Comparison of ENCODE assay signal across 7 cellular contexts in genomic region chr10:133377818-133378250, GRCh38. TPM values are rescaled to one million over a fixed set of nuclear protein-coding genes. Genes with fewer than 3 reads are reported as not detected.
DNase-seq lines count a peak whose midpoint lies in the region; ATAC-seq and TF ChIP-seq lines count a peak whose summit lies in the region.
"Had no signal": no experiment of that assay in that cellular context is flagged by ENCODE, and none has a peak within 500 bp of the region (broad histone marks: within the 10 kb centered on the region; RNA-seq: fewer than 3 reads in every experiment).

No MANE protein-coding gene starts in this region.

- H3K36me3 ChIP-seq in IMR-90 (ENCODE audit: control insufficient read depth, insufficient read depth, low read length), result peaks cover 2% of the 10 kb centered on the region
- no peaks in the 10 kb centered on the region for H3K36me3 ChIP-seq in duodenal mucosa (ENCODE audit: control insufficient read depth in 1 of 2, insufficient read depth in 2 of 2, low read length in 2 of 2)
- no peaks in the 10 kb centered on the region for H3K36me3 ChIP-seq in prostate gland

- POLR2A ChIA-PET in IMR-90 (lab: Charles Lee; ENCODE audit: unreplicated experiment), result no interaction called here

- H3K23ac ChIP-seq in IMR-90 (ENCODE audit: low read depth, low read length), result no peak overlapping the region; the same call in none of the 2 replicates

- BruUV-seq in IMR-90 (replicated peaks; lab: Mats Ljungman, UMichigan), result no TSS peak

- H3K79me1 ChIP-seq in IMR-90 (ENCODE audit: low read depth in 1 of 2, low read length in 2 of 2), result peaks cover 0 to 10% of the 10 kb centered on the region in 2 experiments; a peak in 3 of 4 replicates

- H3K9me3 ChIP-seq in IMR-90 (ENCODE audit: control insufficient read depth, insufficient read depth, low read length) (no peaks in the 10 kb centered on the region), duodenal mucosa (ENCODE audit: control insufficient read depth in 1 of 2, low read length in 2 of 2) (no peaks in the 10 kb centered on the region), prostate gland (no peaks in the 10 kb centered on the region)

- H3K27ac ChIP-seq in IMR-90 (ENCODE audit: insufficient read depth, low read length) (peak overlapping the region; percentile 33; the same call in 1 of the 2 replicates), duodenal mucosa (ENCODE audit: low read depth, low read length) (peak overlapping the region; percentile 73), prostate gland (peak overlapping the region; percentile 80)
- H3K27ac ChIP-seq: foreskin keratinocyte had no signal

- peak overlapping the region; percentile 98 for H2AFZ ChIP-seq in IMR-90 (replicated peaks; ENCODE audit: low read length, poor library complexity)

- dilution Hi-C loops in IMR-90 (cut with HindIII; ENCODE audit: low sequenced_read_pairs, unreplicated experiment), result no loop called here

- TF ChIP-seq POLR2A in IMR-90 (IDR thresholded peaks at IDR 0.05; ENCODE audit: low read depth, low read length) (no peak), prostate gland (IDR thresholded peaks at IDR 0.05) (no peak)

- no peak for TF ChIP-seq CTCF in IMR-90 (conservative IDR thresholded peaks at IDR 0.05; ENCODE audit: low read depth, low read length)
- no peak for TF ChIP-seq CTCF in prostate gland (IDR thresholded peaks at IDR 0.05)

- WGBS in IMR-90 (ENCODE audit: extremely low coverage in 2 of 2, insufficient read length in 1 of 2), 2 experiments, result 100% methylated on average over 1 of the region's 20 CpGs; no CpG with 5 or more reads in 1 of the 2 experiments
- WGBS in prostate gland, result 19% methylated on average over 13 of the region's 20 CpGs

- H2AK5ac ChIP-seq in IMR-90 (ENCODE audit: low read depth, low read length), result peak overlapping the region; percentile 16

- no peak overlapping the region for H2BK15ac ChIP-seq in IMR-90 (ENCODE audit: low read depth, low read length)

- in situ Hi-C loops in IMR-90 (cut with MboI; ENCODE audit: low sequenced_read_pairs), result no loop called here
- in situ Hi-C loops in G401 (cut with HindIII; ENCODE audit: low sequenced_read_pairs), result no loop called here

- H3K9ac ChIP-seq in IMR-90 (ENCODE audit: low read depth, low read length) (peak overlapping the region; percentile 73), duodenal mucosa (ENCODE audit: low read depth in 1 of 2, low read length in 2 of 2) (peak overlapping the region in 1 of 2 donors; percentile 77)

- H3K4ac ChIP-seq in IMR-90 (ENCODE audit: low read depth, low read length), result peak overlapping the region; percentile 9

- no peaks in the 10 kb centered on the region for H3K27me3 ChIP-seq in IMR-90 (ENCODE audit: control insufficient read depth, insufficient read depth, low read length)
- H3K27me3 ChIP-seq in duodenal mucosa (ENCODE audit: control insufficient read depth in 1 of 2, insufficient read depth in 2 of 2, low read length in 2 of 2), result no peaks in the 10 kb centered on the region
- no peaks in the 10 kb centered on the region for H3K27me3 ChIP-seq in prostate gland (replicated peaks; ENCODE audit: insufficient read depth)
- H3K27me3 ChIP-seq: foreskin keratinocyte had no signal

- DNase-seq in IMR-90 (no peak), prostate gland (ENCODE audit: low spot score) (no peak), G401 (ENCODE audit: low spot score) (no peak), NCI-H146 treated with DMSO at 0.1 percent for 48 hours (lab: John Stamatoyannopoulos, UW; ENCODE audit: unreplicated experiment) (no peak)

- H2BK5ac ChIP-seq in IMR-90 (ENCODE audit: low read depth, low read length, poor library complexity, severe bottlenecking), result no peak overlapping the region

- CTCF ChIA-PET in IMR-90 (lab: Yijun Ruan, JAX), result interaction anchor here (0.7 to 0.8 kb wide), 2 partner anchors 15 to 48 kb away, joined by 3 to 4 read pairs; no protein-coding TSS in a partner anchor

- TF ChIP-seq RAD21 in IMR-90 (IDR thresholded peaks at IDR 0.05; ENCODE audit: low read length), result no peak

- H3K56ac ChIP-seq in IMR-90 (ENCODE audit: extremely low read depth, insufficient read depth, low read length), result peak overlapping the region; percentile 35; the same call in 1 of the 2 replicates

- H3K9me1 ChIP-seq in IMR-90 (ENCODE audit: insufficient read depth, low read length), result peaks cover 8% of the 10 kb centered on the region; the same call in 1 of the 2 replicates

- H2BK120ac ChIP-seq in IMR-90 (ENCODE audit: low read depth, low read length), result no peak overlapping the region

- peak overlapping the region; percentile 60 to 66; a peak in 3 of 4 replicates for H4K8ac ChIP-seq in IMR-90 (ENCODE audit: low read depth in 2 of 2, low read length in 2 of 2)

- ATAC-seq in IMR-90 (ENCODE audit: low read depth) (peak; percentile 0; the same call in 1 of the 2 replicates), HG03378 (IDR thresholded peaks at IDR 0.05; ENCODE audit: unreplicated experiment) (no peak)

- H3K4me3 ChIP-seq in IMR-90 (ENCODE audit: insufficient read depth, low read depth, low read length) (peak overlapping the region; percentile 72), duodenal mucosa (ENCODE audit: low read depth in 1 of 2, low read length in 2 of 2) (peak overlapping the region; percentile 71 to 81), prostate gland (peak overlapping the region; percentile 75 to 85)

- H4K91ac ChIP-seq in IMR-90 (ENCODE audit: insufficient read depth, low read depth, low read length), result peak overlapping the region; percentile 37; the same call in 1 of the 2 replicates

- H3K14ac ChIP-seq in IMR-90 (replicated peaks; ENCODE audit: low read depth, low read length), result peak overlapping the region; percentile 5; the same call in 1 of the 2 replicates

- no peaks in the 10 kb centered on the region for H4K20me1 ChIP-seq in IMR-90 (ENCODE audit: insufficient read depth, low read length)

- H2BK20ac ChIP-seq in IMR-90 (ENCODE audit: low read depth, low read length), result no peak overlapping the region

- peak overlapping the region; percentile 87 for H3K4me2 ChIP-seq in IMR-90 (ENCODE audit: low read depth, low read length)

- H3K18ac ChIP-seq in IMR-90 (ENCODE audit: low read depth, low read length), result no peak overlapping the region

- H3K4me1 ChIP-seq in IMR-90 (ENCODE audit: control insufficient read depth, insufficient read depth, low read length), result peaks cover 5% of the 10 kb centered on the region
- peaks cover 14 to 18% of the 10 kb centered on the region in 2 donors for H3K4me1 ChIP-seq in duodenal mucosa (ENCODE audit: control insufficient read depth in 1 of 2, insufficient read depth in 2 of 2, low read length in 2 of 2)
- peaks cover 4% of the 10 kb centered on the region for H3K4me1 ChIP-seq in prostate gland (replicated peaks)
- H3K4me1 ChIP-seq: foreskin keratinocyte had no signal

- intact Hi-C loops in IMR-90 (cut with micrococcal nuclease) (loop anchor here (10.0 kb wide), 1 partner anchor 53 kb away; no protein-coding TSS in a partner anchor), prostate gland (cut with DNase I) (no loop called here)

- peak overlapping the region; percentile 21 for H2AK9ac ChIP-seq in IMR-90 (replicated peaks; ENCODE audit: low read depth, low read length, poor library complexity)

- peak overlapping the region; percentile 50 for H4K5ac ChIP-seq in IMR-90 (ENCODE audit: low read depth, low read length)

TF ChIP-seq in IMR-90, 13 proteins besides CTCF, POLR2A, EP300 and RAD21:
- TF ChIP-seq CEBPB (IDR thresholded peaks at IDR 0.05; ENCODE audit: low read depth, low read length) (no peak), CHD1 (IDR thresholded peaks at IDR 0.05; ENCODE audit: low read depth, low read length) (no peak), FOS (IDR thresholded peaks at IDR 0.05; ENCODE audit: low read depth, low read length) (no peak), RCOR1 (IDR thresholded peaks at IDR 0.05; ENCODE audit: insufficient replicate concordance, low read length) (no peak)
TF ChIP-seq in IMR-90: peak in this region for 0.

RNA-seq across cellular contexts. Expression of gene PAOX, which starts 1.2 kb away (rescaled TPM):
- 3.6 and 3.8 TPM in 2 replicates for total RNA-seq in IMR-90 (2012; rRNA removed)
- polyA plus RNA-seq in IMR-90 (2012; rRNA removed), result 4.3 and 4.5 TPM in 2 replicates
- 3.9 and 4.4 TPM in 2 replicates for polyA plus RNA-seq in IMR-90 (2012; cell fraction: cytosol; rRNA removed)
- 6.7 and 12.6 TPM in 2 replicates for polyA plus RNA-seq in IMR-90 (2012; cell fraction: nucleus; rRNA removed; ENCODE audit: low replicate concordance)
- total RNA-seq in prostate gland, result 10 to 100 TPM; 17.5 to 20.2 TPM
- total RNA-seq in G401 (2014; rRNA removed; shearing (Covaris generic)), result 11.7 and 13.9 TPM in 2 replicates

RNA-seq across cellular contexts. Expression of gene ECHS1, which starts 4.7 kb away (rescaled TPM):
- total RNA-seq in IMR-90 (2012; rRNA removed) (60.8 and 71.1 TPM in 2 replicates), prostate gland (100 to 1,000 TPM; 112 to 126 TPM)
- 83.3 and 84.2 TPM in 2 replicates for polyA plus RNA-seq in IMR-90 (2012; rRNA removed)
- 93.0 and 94.1 TPM in 2 replicates for polyA plus RNA-seq in IMR-90 (2012; cell fraction: cytosol; rRNA removed)
- polyA plus RNA-seq in IMR-90 (2012; cell fraction: nucleus; rRNA removed; ENCODE audit: low replicate concordance), result 41.5 and 43.2 TPM in 2 replicates
- 105 and 118 TPM in 2 replicates for total RNA-seq in G401 (2014; rRNA removed; shearing (Covaris generic))

RNA-seq across cellular contexts. Expression of gene MTG1, which starts 16.1 kb away (rescaled TPM):
- total RNA-seq in IMR-90 (2012; rRNA removed), result 38.0 and 38.5 TPM in 2 replicates
- polyA plus RNA-seq in IMR-90 (2012; rRNA removed), result 64.8 and 70.0 TPM in 2 replicates
- polyA plus RNA-seq in IMR-90 (2012; cell fraction: cytosol; rRNA removed), result 57.8 and 77.2 TPM in 2 replicates
- polyA plus RNA-seq in IMR-90 (2012; cell fraction: nucleus; rRNA removed; ENCODE audit: low replicate concordance), result 158 and 202 TPM in 2 replicates
- 10 to 100 TPM; 26.8 to 67.4 TPM for total RNA-seq in prostate gland
- 60.7 and 66.8 TPM in 2 replicates for total RNA-seq in G401 (2014; rRNA removed; shearing (Covaris generic))

RNA-seq across cellular contexts. Expression of gene FUOM, which starts 20.0 kb away (rescaled TPM):
- total RNA-seq in IMR-90 (2012; rRNA removed) (26.3 and 28.1 TPM in 2 replicates), prostate gland (10 to 100 TPM in 1 of 2 donors, 1 to 10 TPM in 1; 8.7 to 11.4 TPM)
- 52.8 and 71.2 TPM in 2 replicates for polyA plus RNA-seq in IMR-90 (2012; rRNA removed)
- 53.8 and 71.8 TPM in 2 replicates for polyA plus RNA-seq in IMR-90 (2012; cell fraction: cytosol; rRNA removed)
- 25.8 and 31.8 TPM in 2 replicates for polyA plus RNA-seq in IMR-90 (2012; cell fraction: nucleus; rRNA removed; ENCODE audit: low replicate concordance)
- total RNA-seq in G401 (2014; rRNA removed; shearing (Covaris generic)), result 65.7 and 103 TPM in 2 replicates

RNA-seq across cellular contexts. Expression of gene PRAP1, which starts 30.7 kb away (rescaled TPM):
- not detected in 2 replicates for total RNA-seq in IMR-90 (2012; rRNA removed)
- polyA plus RNA-seq in IMR-90 (2012; rRNA removed), result not detected in 2 replicates
- 0.05 and 0.15 TPM in 2 replicates for polyA plus RNA-seq in IMR-90 (2012; cell fraction: cytosol; rRNA removed)
- not detected in 2 replicates for polyA plus RNA-seq in IMR-90 (2012; cell fraction: nucleus; rRNA removed; ENCODE audit: low replicate concordance)
- total RNA-seq in prostate gland, result 1 to 10 TPM in 1 of 2 donors, not detected in 1; 6.6 TPM
- 1.8 and 3.0 TPM in 2 replicates for total RNA-seq in G401 (2014; rRNA removed; shearing (Covaris generic))
- total RNA-seq: foreskin keratinocyte had no signal
- polyA plus RNA-seq: foreskin keratinocyte had no signal
